In the genomic region with DNA sequence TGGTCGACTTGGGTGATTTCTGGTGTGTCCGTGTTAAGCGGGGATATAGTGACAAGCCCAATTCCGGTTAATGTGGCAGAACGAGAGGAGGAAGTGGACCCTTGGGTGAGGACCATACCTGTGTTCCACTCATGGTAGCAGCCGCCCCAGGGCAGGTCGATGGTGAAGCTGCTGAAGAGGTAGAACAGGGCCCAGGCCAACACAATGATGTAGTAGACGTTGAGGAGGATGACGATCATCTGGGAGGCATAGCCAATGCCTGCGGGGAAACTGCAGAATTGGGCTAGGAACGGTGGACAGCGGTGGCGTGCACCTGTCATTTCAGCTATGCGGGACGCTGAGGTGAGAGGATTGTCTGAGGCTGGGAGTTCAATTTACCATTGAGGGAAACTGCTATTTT, we compare ENCODE assay signal across 18 cellular contexts. TPM values are rescaled to one million over a fixed set of nuclear protein-coding genes. Genes with fewer than 3 reads are reported as not detected.
DNase-seq lines count a peak whose midpoint lies in the region; TF ChIP-seq lines count a peak whose summit lies in the region.
"Had no signal": no experiment of that assay in that cellular context is flagged by ENCODE, and none has a peak within 500 bp of the region (broad histone marks: within the 10 kb centered on the region; RNA-seq: fewer than 3 reads in every experiment).

No MANE protein-coding gene starts in this region.

- intact Hi-C loops in left ventricle myocardium inferior (cut with micrococcal nuclease) (no loop called here), ascending aorta (cut with DNase I) (no loop called here)

- H3K9me3 ChIP-seq in right atrium auricular region: peaks cover 0 to 6% of the 10 kb centered on the region in 2 donors
- H3K9me3 ChIP-seq in left ventricle myocardium inferior (replicated peaks): peaks cover 15% of the 10 kb centered on the region
- H3K9me3 ChIP-seq in ascending aorta: peaks cover 0 to 6% of the 10 kb centered on the region in 2 donors

- H3K27ac ChIP-seq in right atrium auricular region (no peak overlapping the region), left ventricle myocardium inferior (replicated peaks) (no peak overlapping the region), ascending aorta (no peak overlapping the region)

- DNase-seq in right atrium auricular region (ENCODE audit: low spot score): peak; percentile 44
- DNase-seq in left ventricle myocardium inferior: no peak
- DNase-seq in mesenteric fat pad (ENCODE audit: low spot score): peak; percentile 81
- DNase-seq in stimulated activated CD8-positive, alpha-beta memory T cell treated with anti-CD3 and anti-CD28 coated beads, Interleukin-4, amount 100 ng/mL, for 48 hours: peak; percentile 8
- DNase-seq in ascending aorta (ENCODE audit: low spot score in 2 of 2): no peak
- no peak for DNase-seq in anterior cingulate cortex (lab: John Stamatoyannopoulos, UW)
- DNase-seq in stimulated activated naive CD4-positive, alpha-beta T cell treated with Interleukin-2 at 50 U/mL for 16 hours (lab: John Stamatoyannopoulos, UW): no peak
- no peak for DNase-seq in DMS153 (lab: John Stamatoyannopoulos, UW)
- DNase-seq: ACHN; C1 segment of cervical spinal cord; Calu3; CD4-positive, alpha-beta T cell; DND-41; GDM1; HCEC 1CT; HFFc6 had no signal

- H3K36me3 ChIP-seq in right atrium auricular region (no peaks in the 10 kb centered on the region), left ventricle myocardium inferior (no peaks in the 10 kb centered on the region), ascending aorta (no peaks in the 10 kb centered on the region)

- H3K4me1 ChIP-seq in right atrium auricular region (no peaks in the 10 kb centered on the region), left ventricle myocardium inferior (no peaks in the 10 kb centered on the region), ascending aorta (no peaks in the 10 kb centered on the region)

- TF ChIP-seq CTCF in right atrium auricular region (IDR thresholded peaks at IDR 0.05): no peak
- TF ChIP-seq CTCF in left ventricle myocardium inferior (IDR thresholded peaks at IDR 0.05; ENCODE audit: borderline replicate concordance): no peak
- no peak for TF ChIP-seq CTCF in ascending aorta (IDR thresholded peaks at IDR 0.05)

- H3K27me3 ChIP-seq in right atrium auricular region: no peaks in the 10 kb centered on the region
- H3K27me3 ChIP-seq in left ventricle myocardium inferior (ENCODE audit: low read depth): no peaks in the 10 kb centered on the region
- H3K27me3 ChIP-seq in ascending aorta: no peaks in the 10 kb centered on the region

- H3K4me3 ChIP-seq in right atrium auricular region: no peak overlapping the region
- H3K4me3 ChIP-seq in left ventricle myocardium inferior: no peak overlapping the region
- H3K4me3 ChIP-seq in ascending aorta: no peak overlapping the region

RNA-seq across cellular contexts. Expression of a gene that starts 20.1 kb away (rescaled TPM):
- total RNA-seq in right atrium auricular region (1 to 10 TPM; 2.1 to 2.3 TPM), left ventricle myocardium inferior (1.8 TPM), mesenteric fat pad (not detected), ascending aorta (not detected)
- total RNA-seq: A172, HFFc6 had no signal

RNA-seq across cellular contexts. Expression of a gene that starts 28.5 kb away (rescaled TPM):
- total RNA-seq in right atrium auricular region (1 to 10 TPM in 1 of 2 donors, not detected in 1; 1.1 TPM), left ventricle myocardium inferior (1.2 TPM), mesenteric fat pad (3.4 TPM), ascending aorta (1.4 TPM)
- total RNA-seq: B cell; CD4-positive, alpha-beta T cell; HFFc6 had no signal

Comparison
In these comparisons a context has a peak if more than half of its experiments do, and no peak if none do; other contexts are left out.
1. DNase-seq: peak in right atrium auricular region (single experiment), mesenteric fat pad (single experiment) and stimulated activated CD8-positive, alpha-beta memory T cell treated with anti-CD3 and anti-CD28 coated beads, Interleukin-4, amount 100 ng/mL, for 48 hours (single experiment); none in left ventricle myocardium inferior (single experiment), ascending aorta (0 of 2), anterior cingulate cortex (0 of 58), stimulated activated naive CD4-positive, alpha-beta T cell treated with Interleukin-2 at 50 U/mL for 16 hours (single experiment) and DMS153 (single experiment).